Comparison of ENCODE assay signal across 2 cellular contexts in genomic region chr15:75809986-75810750, GRCh38.
TF ChIP-seq lines count a peak whose summit lies in the region.

No MANE protein-coding gene starts in this region.

TF ChIP-seq in A549, 52 proteins besides CTCF, POLR2A, EP300 and RAD21:
- TF ChIP-seq RNF2 (IDR thresholded peaks at IDR 0.05; ENCODE audit: borderline replicate concordance, low read depth) (no peak), SMC3 (IDR thresholded peaks at IDR 0.05) (peak; percentile 67; the same call in 2 of the 3 replicates)
TF ChIP-seq in A549: peak in this region for 1.

TF ChIP-seq in H1, 55 proteins besides CTCF, POLR2A, EP300 and RAD21:
- TF ChIP-seq TAF1 (IDR thresholded peaks at IDR 0.05; ENCODE audit: low read depth, low read length), result 0 out of 2 replicates have a peak, but pooled peaks have one; percentile 20
- TF ChIP-seq TEAD4 (IDR thresholded peaks at IDR 0.05; ENCODE audit: low read depth, low read length), result peak; percentile 72
- no peak for TF ChIP-seq FOSL1 (IDR thresholded peaks at IDR 0.05; ENCODE audit: insufficient read depth, low read depth, low read length)
- TF ChIP-seq KDM5A (IDR thresholded peaks at IDR 0.05; ENCODE audit: low read length), result no peak
